ENCODE assay signal across 19 cellular contexts in the genomic region with DNA sequence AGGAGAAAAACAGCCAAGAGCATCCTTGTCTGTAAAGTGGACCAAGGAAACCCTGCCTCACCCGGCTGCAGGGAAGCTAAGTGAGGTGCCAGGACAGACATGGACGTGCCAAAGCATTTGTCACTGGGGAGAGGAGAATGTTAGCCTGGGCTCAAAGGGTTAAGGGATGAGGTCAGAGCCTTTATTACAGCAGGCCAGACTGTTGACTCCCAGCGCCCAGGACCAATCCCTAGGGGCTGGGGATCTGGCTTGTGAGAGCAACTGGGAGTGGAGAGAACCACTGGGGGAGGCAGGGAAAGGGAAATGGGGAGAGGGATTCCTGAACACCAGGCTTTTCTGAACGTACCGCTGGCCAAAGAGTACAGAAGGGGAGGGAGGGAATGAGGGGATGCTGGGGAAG. TPM values are rescaled to one million over a fixed set of nuclear protein-coding genes. Genes with fewer than 3 reads are reported as not detected.
A peak's percentile ranks its signal among the peaks of the same experiment; 100 is the strongest.
DNase-seq lines count a peak whose midpoint lies in the region; ATAC-seq and TF ChIP-seq lines count a peak whose summit lies in the region.
"Had no signal": no experiment of that assay in that cellular context is flagged by ENCODE, and none has a peak within 500 bp of the region (broad histone marks: within the 10 kb centered on the region; RNA-seq: fewer than 3 reads in every experiment).

No MANE protein-coding gene starts in this region.

- peaks cover 8% of the 10 kb centered on the region for H3K36me3 Mint-ChIP-seq in endothelial cell (ENCODE audit: low read depth, unreplicated experiment)
- H3K36me3 Mint-ChIP-seq: CD4-positive, CD25-positive, alpha-beta regulatory T cell had no signal

- H3K4me1 Mint-ChIP-seq in endothelial cell (ENCODE audit: unreplicated experiment) = peaks cover 9% of the 10 kb centered on the region

- no peak overlapping the region for H3K4me3 ChIP-seq in SJCRH30
- H3K4me3 ChIP-seq: GM12878 had no signal

- no peak overlapping the region for H3K27ac Mint-ChIP-seq in endothelial cell (ENCODE audit: unreplicated experiment)
- H3K27ac Mint-ChIP-seq: B cell; CD4-positive, CD25-positive, alpha-beta regulatory T cell had no signal

- no peaks in the 10 kb centered on the region for H3K36me3 ChIP-seq in SJCRH30

- H3K27me3 Mint-ChIP-seq in endothelial cell (ENCODE audit: unreplicated experiment) = peaks cover 8% of the 10 kb centered on the region

- H3K27ac ChIP-seq in SJCRH30 (no peak overlapping the region), temporal lobe (ENCODE audit: low read depth, low read length) (peak overlapping the region; percentile 86)

- H3K27me3 ChIP-seq in SJCRH30 = peaks cover 6% of the 10 kb centered on the region; the same call in 1 of the 2 replicates

- H3K4me3 Mint-ChIP-seq in endothelial cell (ENCODE audit: unreplicated experiment) = peak overlapping the region; percentile 23
- H3K4me3 Mint-ChIP-seq: B cell; CD4-positive, CD25-positive, alpha-beta regulatory T cell; H9 had no signal

- no peaks in the 10 kb centered on the region for H3K4me1 ChIP-seq in SJCRH30

- TF ChIP-seq CTCF in endothelial cell (IDR thresholded peaks at IDR 0.05; ENCODE audit: unreplicated experiment) = no peak

- DNase-seq in NCI-H82 (lab: John Stamatoyannopoulos, UW) (peak; percentile 81), NCI-H82 treated with DMSO at 0.1 percent for 48 hours (lab: John Stamatoyannopoulos, UW; ENCODE audit: unreplicated experiment) (no peak), SJCRH30 (peak; percentile 19), endothelial cell (ENCODE audit: low spot score) (no peak), SW480 (ENCODE audit: low spot score) (no peak), NCI-H1436 treated with DMSO at 0.1 percent for 48 hours (lab: John Stamatoyannopoulos, UW) (no peak)
- DNase-seq: 8988T; CD4-positive, CD25-positive, alpha-beta regulatory T cell; COR-L47; H9; NCI-H1105 treated with DMSO at 0.1 percent for 48 hours; NCI-H1694 treated with DMSO at 0.1 percent for 48 hours; NCI-H748 treated with DMSO at 0.1 percent for 48 hours had no signal

- no peak for ATAC-seq in GM21529 (IDR thresholded peaks at IDR 0.05; ENCODE audit: unreplicated experiment)
- ATAC-seq: GM12878 had no signal

- H3K9me3 Mint-ChIP-seq in endothelial cell (ENCODE audit: unreplicated experiment) = no peaks in the 10 kb centered on the region
- H3K9me3 Mint-ChIP-seq: CD4-positive, CD25-positive, alpha-beta regulatory T cell; H9 had no signal

- H3K9me3 ChIP-seq in SJCRH30 (replicated peaks) = no peaks in the 10 kb centered on the region

RNA-seq across cellular contexts. Expression of gene CHRM1, which starts 2.6 kb away (rescaled TPM):
- not detected in 2 replicates for total RNA-seq in SJCRH30 (2014; rRNA removed; shearing (Covaris generic))
- total RNA-seq in endothelial cell (ENCODE audit: unreplicated experiment) (not detected), temporal lobe (8.9 TPM)
- total RNA-seq: B cell; CD4-positive, CD25-positive, alpha-beta regulatory T cell; GM12878; H9; NCI-H460; RPMI7951 had no signal

RNA-seq across cellular contexts. Expression of gene SLC3A2, which starts 37.8 kb away (rescaled TPM):
- total RNA-seq in SJCRH30 (2014; rRNA removed; shearing (Covaris generic)) = 106 and 109 TPM in 2 replicates
- total RNA-seq in endothelial cell (ENCODE audit: unreplicated experiment) (147 TPM), temporal lobe (66.9 TPM)

Comparison
In these comparisons a context has a peak if more than half of its experiments do, and no peak if none do; other contexts are left out.
1. DNase-seq: peak in NCI-H82 (single experiment) and SJCRH30 (2 of 2); none in NCI-H82 treated with DMSO at 0.1 percent for 48 hours (single experiment), endothelial cell (single experiment), SW480 (single experiment) and NCI-H1436 treated with DMSO at 0.1 percent for 48 hours (single experiment).